ENCODE assay signal across 1 cellular context in the genomic region with DNA sequence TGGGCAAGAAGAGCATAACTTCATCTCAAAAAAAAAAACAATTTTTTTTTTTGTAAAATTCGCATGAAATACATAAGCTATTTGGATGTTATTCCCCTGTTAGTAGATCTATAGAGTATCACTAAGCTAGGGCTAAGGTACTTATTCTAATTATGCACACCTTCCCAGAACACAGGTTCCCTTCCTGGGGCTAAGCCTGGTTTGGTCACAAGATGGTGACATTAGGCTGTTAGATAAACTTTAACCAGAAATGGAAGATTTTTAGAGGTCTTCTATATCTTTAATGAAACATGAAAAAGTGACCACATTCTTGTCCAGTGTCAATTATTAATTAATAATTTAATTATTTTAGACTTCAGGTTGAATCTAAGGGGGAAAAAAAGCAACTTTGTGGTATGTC.
TF ChIP-seq lines count a peak whose summit lies in the region.

No MANE protein-coding gene starts in this region.

TF ChIP-seq in H1, 55 proteins besides CTCF, POLR2A, EP300 and RAD21:
- TF ChIP-seq TEAD4 (IDR thresholded peaks at IDR 0.05; ENCODE audit: low read depth, low read length) (no peak), MAFK (IDR thresholded peaks at IDR 0.05; ENCODE audit: low read depth, low read length) (no peak), FOSL1 (IDR thresholded peaks at IDR 0.05; ENCODE audit: insufficient read depth, low read depth, low read length) (no peak), KDM1A (IDR thresholded peaks at IDR 0.05; ENCODE audit: borderline replicate concordance, low read length) (no peak), GABPA (IDR thresholded peaks at IDR 0.05; ENCODE audit: borderline replicate concordance, insufficient read depth, low read length) (no peak), EGR1 (IDR thresholded peaks at IDR 0.05; ENCODE audit: borderline replicate concordance, low read depth, low read length) (no peak), CEBPB (IDR thresholded peaks at IDR 0.05; ENCODE audit: low read depth, low read length) (no peak), ZNF274 (IDR thresholded peaks at IDR 0.05; ENCODE audit: borderline replicate concordance, extremely low read depth, low read length) (no peak), BRCA1 (IDR thresholded peaks at IDR 0.05; ENCODE audit: low read depth, low read length) (no peak), SP1 (IDR thresholded peaks at IDR 0.05; ENCODE audit: low read depth, low read length) (no peak)
